In genomic region chr1:89311757-89312156, GRCh38 we compare ENCODE assay signal across 11 cellular contexts. TPM values are rescaled to one million over a fixed set of nuclear protein-coding genes. Genes with fewer than 3 reads are reported as not detected.
A peak's percentile ranks its signal among the peaks of the same experiment; 100 is the strongest.
DNase-seq lines count a peak whose midpoint lies in the region; ATAC-seq and TF ChIP-seq lines count a peak whose summit lies in the region.
"Had no signal": no experiment of that assay in that cellular context is flagged by ENCODE, and none has a peak within 500 bp of the region (broad histone marks: within the 10 kb centered on the region; RNA-seq: fewer than 3 reads in every experiment).

No MANE protein-coding gene starts in this region.

- no peaks in the 10 kb centered on the region for H3K36me3 ChIP-seq in neutrophil

- peaks cover 32 to 35% of the 10 kb centered on the region in 2 experiments for H3K4me1 ChIP-seq in neutrophil (ENCODE audit: control insufficient read depth in 1 of 2, insufficient read depth in 1 of 2, low read depth in 1 of 2, low read length in 1 of 2)

- DNase-seq in M059J (ENCODE audit: low read depth) = peak; percentile 80
- DNase-seq in dermis blood vessel endothelial cell = peak; percentile 22
- DNase-seq in cerebellar nuclear complex (lab: John Stamatoyannopoulos, UW) = no peak
- DNase-seq in Kasumi-1 (lab: John Stamatoyannopoulos, UW) = no peak
- DNase-seq: activated T-cell treated with anti-CD3 and anti-CD28 coated beads for 4 hours, naive B cell, SHP77 had no signal

- no peaks in the 10 kb centered on the region for H3K27me3 ChIP-seq in neutrophil

- peak overlapping the region in 1 of 2 experiments; percentile 16 for H3K4me3 ChIP-seq in neutrophil (ENCODE audit: low read depth in 1 of 2, low read length in 1 of 2)

- H3K9me3 ChIP-seq in neutrophil = peaks cover 6% of the 10 kb centered on the region

- TF ChIP-seq CTCF in neutrophil (IDR thresholded peaks at IDR 0.05) = no peak

- H3K27ac ChIP-seq in neutrophil = peak overlapping the region; percentile 75

- ATAC-seq in GM18909 (IDR thresholded peaks at IDR 0.05; ENCODE audit: poor library complexity, unreplicated experiment) (peak; percentile 60), GM18873 (IDR thresholded peaks at IDR 0.05; ENCODE audit: low FRiP score, unreplicated experiment) (no peak)
- ATAC-seq: esophagus mucosa had no signal

RNA-seq across cellular contexts. Expression of gene GBP5, which starts 39.1 kb away (rescaled TPM):
- total RNA-seq in M059J (2014; rRNA removed; shearing (Covaris generic)) = 4.8 and 11.4 TPM in 2 replicates
- 0.09 and 0.17 TPM in 2 replicates for total RNA-seq in dermis blood vessel endothelial cell

RNA-seq across cellular contexts. Expression of gene GBP6, which starts 52.1 kb away (rescaled TPM):
- total RNA-seq in M059J (2014; rRNA removed; shearing (Covaris generic)) = 0.22 and 0.57 TPM in 2 replicates
- under 0.01 TPM in 1 of 2 replicates, not detected in the other for total RNA-seq in dermis blood vessel endothelial cell

Comparison
In these comparisons a context has a peak if more than half of its experiments do, and no peak if none do; other contexts are left out.
1. DNase-seq: peak in M059J (single experiment) and dermis blood vessel endothelial cell (single experiment); none in cerebellar nuclear complex (0 of 2) and Kasumi-1 (0 of 2).